ENCODE assay signal across 25 cellular contexts in genomic region chr6:155263373-155264063, GRCh38. TPM values are rescaled to one million over a fixed set of nuclear protein-coding genes. Genes with fewer than 3 reads are reported as not detected.
A peak's percentile ranks its signal among the peaks of the same experiment; 100 is the strongest.
DNase-seq lines count a peak whose midpoint lies in the region; ATAC-seq and TF ChIP-seq lines count a peak whose summit lies in the region.
"Had no signal": no experiment of that assay in that cellular context is flagged by ENCODE, and none has a peak within 500 bp of the region (broad histone marks: within the 10 kb centered on the region; RNA-seq: fewer than 3 reads in every experiment).

Gene CLDN20 (plus strand): TSS chr6:155264013. CDS start chr6:155275720, 11,707 bp downstream.

- 87% methylated on average over 10 of the region's 10 CpGs for WGBS in mammary epithelial cell (ENCODE audit: low coverage, missing lambda C conversion rate)

- no peak within 1 kb of the TSS for H3K4me3 Mint-ChIP-seq in stimulated activated naive CD8-positive, alpha-beta T cell treated with anti-CD3 and anti-CD28 coated beads, Interleukin-15, amount 100 ng/mL, for 72 hours
- H3K4me3 Mint-ChIP-seq: activated CD4-positive, alpha-beta memory T cell treated with anti-CD3 and anti-CD28 coated beads, Interleukin-2, amount 10 ng/mL, durations not matched to agents 7 days and 5 days; neural crest cell had no signal

- peaks cover 18% of the 10 kb centered on the region for H3K36me3 ChIP-seq in mammary epithelial cell (ENCODE audit: insufficient read depth, low read length)
- peaks cover 0 to 13% of the 10 kb centered on the region in 2 donors for H3K36me3 ChIP-seq in vagina

- H3K27ac ChIP-seq in mammary epithelial cell (ENCODE audit: insufficient read depth, low read depth, low read length) (peak within 1 kb of the TSS; percentile 14), vagina (peak within 1 kb of the TSS; percentile 15)
- H3K27ac ChIP-seq: C4-2B, hepatocyte, WERI-Rb-1 had no signal

- CTCF ChIA-PET in mammary epithelial cell (lab: Charles Lee; ENCODE audit: low non-redundant PET): no interaction called here

- no peak for ATAC-seq in stimulated activated naive CD8-positive, alpha-beta T cell treated with anti-CD3 and anti-CD28 coated beads, Interleukin-15, amount 100 ng/mL, for 72 hours
- no peak for ATAC-seq in stimulated activated naive CD8-positive, alpha-beta T cell treated with anti-CD3 and anti-CD28 coated beads, Interleukin-15, Interleukin-2, amounts not matched to agents 100 U/mL and 50 U/mL, for 24 hours
- ATAC-seq in left ventricle myocardium superior (peak; percentile 66), HG02763 (IDR thresholded peaks at IDR 0.05; ENCODE audit: unreplicated experiment) (no peak), HG02588 (IDR thresholded peaks at IDR 0.05; ENCODE audit: unreplicated experiment) (no peak), GM18873 (IDR thresholded peaks at IDR 0.05; ENCODE audit: low FRiP score, unreplicated experiment) (no peak)
- ATAC-seq: K562 had no signal

- H3K4me2 ChIP-seq in mammary epithelial cell (ENCODE audit: insufficient read depth, low read depth, low read length): peak within 1 kb of the TSS; percentile 52
- H3K4me2 ChIP-seq: hepatocyte had no signal

- TF ChIP-seq CTCF in mammary epithelial cell (conservative IDR thresholded peaks at IDR 0.05 in 1 of 2, IDR thresholded peaks at IDR 0.05 in 1 of 2; ENCODE audit: extremely low read depth in 1 of 2, insufficient read depth in 1 of 2, low read depth in 1 of 2, low read length in 2 of 2): no peak
- TF ChIP-seq CTCF in vagina (IDR thresholded peaks at IDR 0.05): no peak

- H3K79me2 ChIP-seq in mammary epithelial cell (ENCODE audit: insufficient read depth, low read length): peaks cover 33% of the 10 kb centered on the region

- TF ChIP-seq POLR2A in vagina (IDR thresholded peaks at IDR 0.05): no peak

- peaks cover 26% of the 10 kb centered on the region for H3K4me1 Mint-ChIP-seq in stimulated activated naive CD8-positive, alpha-beta T cell treated with anti-CD3 and anti-CD28 coated beads, Interleukin-15, amount 100 ng/mL, for 72 hours

- H3K4me1 ChIP-seq in mammary epithelial cell (ENCODE audit: insufficient read depth, low read length): peaks cover 10% of the 10 kb centered on the region
- H3K4me1 ChIP-seq in vagina: peaks cover 12% of the 10 kb centered on the region

- no TSS peak for BruUV-seq in mammary epithelial cell (replicated peaks; lab: Mats Ljungman, UMichigan)

- DNase-seq in stimulated activated naive CD8-positive, alpha-beta T cell treated with anti-CD3 and anti-CD28 coated beads, Interleukin-15, amount 100 ng/mL, for 72 hours: no peak
- no peak for DNase-seq in stimulated activated naive CD8-positive, alpha-beta T cell treated with anti-CD3 and anti-CD28 coated beads, Interleukin-15, Interleukin-2, amounts not matched to agents 100 U/mL and 50 U/mL, for 24 hours
- DNase-seq in mammary epithelial cell (no peak), left ventricle myocardium superior (no peak), vagina (ENCODE audit: extremely low spot score in 2 of 2) (no peak)
- DNase-seq: ACHN; activated CD4-positive, alpha-beta memory T cell treated with anti-CD3 and anti-CD28 coated beads, Interleukin-2, amount 10 ng/mL, durations not matched to agents 7 days and 5 days; activated T-cell treated with anti-CD3 and anti-CD28 coated beads, Interleukin-2, amount 50 U/mL, for 48 hours; NCI-H1048; NCI-H2081; NCI-H524; stimulated activated CD4-positive, alpha-beta T cell treated with anti-CD3 and anti-CD28 coated beads, Interleukin-15, amount 100 ng/mL, for 24 hours; stimulated activated naive CD4-positive, alpha-beta T cell treated with Interleukin-2 at 50 U/mL for 16 hours; T-helper 1 cell; WERI-Rb-1 had no signal

- no peaks in the 10 kb centered on the region for H3K9me3 ChIP-seq in mammary epithelial cell (replicated peaks; ENCODE audit: insufficient read depth, low read length)
- H3K9me3 ChIP-seq in vagina: no peaks in the 10 kb centered on the region

- no peak within 1 kb of the TSS for H3K9ac ChIP-seq in mammary epithelial cell (ENCODE audit: insufficient read depth, low read length)

- H3K4me3 ChIP-seq in mammary epithelial cell (replicated peaks in 1 of 3; ENCODE audit: insufficient read depth in 1 of 3, low read depth in 2 of 3, low read length in 3 of 3) (no peak within 1 kb of the TSS), vagina (no peak within 1 kb of the TSS)
- H3K4me3 ChIP-seq: hepatocyte, K562 had no signal

- H3K27me3 ChIP-seq in mammary epithelial cell (ENCODE audit: insufficient read depth, low read length): no peaks in the 10 kb centered on the region
- no peaks in the 10 kb centered on the region for H3K27me3 ChIP-seq in vagina
- H3K27me3 ChIP-seq: hepatocyte had no signal

- intact Hi-C loops in mammary epithelial cell (cut with micrococcal nuclease): no loop called here
- intact Hi-C loops in left ventricle myocardium superior (cut with micrococcal nuclease): no loop called here
- intact Hi-C loops in vagina (cut with DNase I): no loop called here

- dilution Hi-C loops in mammary epithelial cell (cut with HindIII; ENCODE audit: low sequenced_read_pairs): no loop called here

- no peaks in the 10 kb centered on the region for H3K27me3 Mint-ChIP-seq in stimulated activated naive CD8-positive, alpha-beta T cell treated with anti-CD3 and anti-CD28 coated beads, Interleukin-15, amount 100 ng/mL, for 72 hours
- H3K27me3 Mint-ChIP-seq: activated CD4-positive, alpha-beta memory T cell treated with anti-CD3 and anti-CD28 coated beads, Interleukin-2, amount 10 ng/mL, durations not matched to agents 7 days and 5 days had no signal

- H3K9me3 Mint-ChIP-seq in stimulated activated naive CD8-positive, alpha-beta T cell treated with anti-CD3 and anti-CD28 coated beads, Interleukin-15, amount 100 ng/mL, for 72 hours: no peaks in the 10 kb centered on the region
- H3K9me3 Mint-ChIP-seq: activated CD4-positive, alpha-beta memory T cell treated with anti-CD3 and anti-CD28 coated beads, Interleukin-2, amount 10 ng/mL, durations not matched to agents 7 days and 5 days; neural crest cell had no signal

- H2AFZ ChIP-seq in mammary epithelial cell (ENCODE audit: low read depth, low read length): peak within 1 kb of the TSS; percentile 58
- H2AFZ ChIP-seq: hepatocyte had no signal

- H3K27ac Mint-ChIP-seq in stimulated activated naive CD8-positive, alpha-beta T cell treated with anti-CD3 and anti-CD28 coated beads, Interleukin-15, amount 100 ng/mL, for 72 hours: peak within 1 kb of the TSS; percentile 28 to 59
- H3K27ac Mint-ChIP-seq: activated CD4-positive, alpha-beta memory T cell treated with anti-CD3 and anti-CD28 coated beads, Interleukin-2, amount 10 ng/mL, durations not matched to agents 7 days and 5 days had no signal

- H4K20me1 ChIP-seq in mammary epithelial cell (ENCODE audit: insufficient read depth, low read length): no peaks in the 10 kb centered on the region

- in situ Hi-C loops in mammary epithelial cell (cut with MboI; ENCODE audit: low sequenced_read_pairs in 2 of 2): no loop called here

RNA-seq across cellular contexts. Expression of gene CLDN20, which starts in this region (rescaled TPM):
- total RNA-seq in mammary epithelial cell (under 1 TPM in 1 of 2 donors, not detected in 1; 0.26 TPM), left ventricle myocardium superior (not detected), vagina (not detected)
- polyA plus RNA-seq in mammary epithelial cell: not detected
- polyA minus RNA-seq in mammary epithelial cell: not detected
- total RNA-seq: activated CD4-positive, alpha-beta memory T cell treated with anti-CD3 and anti-CD28 coated beads, Interleukin-2, amount 10 ng/mL, durations not matched to agents 7 days and 5 days; hepatocyte; K562; kidney epithelial cell; neural crest cell; renal cortical epithelial cell; ureter had no signal
- polyA plus RNA-seq: K562 had no signal

Comparison
In these comparisons a context has a peak if more than half of its experiments do, and no peak if none do; other contexts are left out.
1. Peak in ATAC-seq in left ventricle myocardium superior; RNA of the gene not detected or under 1 TPM.